14 cellular contexts compared by ENCODE assay signal in the genomic region with DNA sequence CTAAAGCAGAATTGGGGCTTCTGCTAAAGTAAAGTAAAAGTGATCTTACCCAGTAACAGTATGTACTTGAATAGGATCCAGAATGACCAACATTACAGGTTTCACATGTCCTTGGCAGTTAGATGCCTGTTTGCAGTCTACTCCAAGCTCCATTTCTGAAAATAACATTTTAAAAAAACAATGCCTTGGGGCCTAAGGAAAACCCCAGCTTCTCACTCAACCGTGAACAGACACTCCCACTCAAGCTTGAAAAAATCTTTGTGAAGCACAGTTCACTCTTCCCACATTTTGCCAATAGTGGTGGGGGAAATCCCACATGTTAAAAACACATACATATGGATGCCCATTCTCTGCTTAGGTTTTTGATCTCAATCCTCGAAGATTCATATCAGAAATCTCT.
DNase-seq lines count a peak whose midpoint lies in the region; ATAC-seq and TF ChIP-seq lines count a peak whose summit lies in the region.
"Had no signal": no experiment of that assay in that cellular context is flagged by ENCODE, and none has a peak within 500 bp of the region (broad histone marks: within the 10 kb centered on the region; RNA-seq: fewer than 3 reads in every experiment).

No MANE protein-coding gene starts in this region.

- 31 to 32% methylated on average over 2 of the region's 2 CpGs for WGBS in body of pancreas, 2 donors

- no peak for DNase-seq in activated CD4-positive, alpha-beta T cell treated with anti-CD3 and anti-CD28 coated beads for 36 hours
- DNase-seq in activated CD4-positive, alpha-beta T cell treated with anti-CD3 and anti-CD28 coated beads for 48 hours: no peak
- peak; percentile 94 for DNase-seq in adipocyte (ENCODE audit: low read depth)
- peak; percentile 75 for DNase-seq in iris pigment epithelial cell (ENCODE audit: low read depth)
- DNase-seq in thoracic aorta (ENCODE audit: low spot score): no peak
- DNase-seq in WTC11 (ENCODE audit: low spot score): no peak
- no peak for DNase-seq in body of pancreas
- no peak for DNase-seq in H7
- DNase-seq: EL; islet precursor cell; NCI-H1105 treated with DMSO at 0.1 percent for 48 hours; NCI-H82; stimulated activated naive CD4-positive, alpha-beta T cell treated with Interleukin-2 at 50 U/mL for 16 hours had no signal

- peak overlapping the region; percentile 7 for H3K9ac ChIP-seq in adipocyte (ENCODE audit: low read length)

- H3K9me3 ChIP-seq in adipocyte (ENCODE audit: control insufficient read depth, low read length): no peaks in the 10 kb centered on the region
- no peaks in the 10 kb centered on the region for H3K9me3 ChIP-seq in thoracic aorta
- H3K9me3 ChIP-seq in body of pancreas: no peaks in the 10 kb centered on the region
- H3K9me3 ChIP-seq: A549 had no signal

- TF ChIP-seq POLR2A in body of pancreas (IDR thresholded peaks at IDR 0.05): no peak

- peaks cover 14% of the 10 kb centered on the region for H3K27me3 Mint-ChIP-seq in activated CD4-positive, alpha-beta T cell treated with anti-CD3 and anti-CD28 coated beads for 36 hours
- no peaks in the 10 kb centered on the region for H3K27me3 Mint-ChIP-seq in WTC11 (ENCODE audit: low read depth)

- no peaks in the 10 kb centered on the region for H3K36me3 Mint-ChIP-seq in activated CD4-positive, alpha-beta T cell treated with anti-CD3 and anti-CD28 coated beads for 36 hours (ENCODE audit: low read depth)
- peaks cover 7% of the 10 kb centered on the region for H3K36me3 Mint-ChIP-seq in WTC11

- TF ChIP-seq CTCF in thoracic aorta (IDR thresholded peaks at IDR 0.05) (no peak), WTC11 (IDR thresholded peaks at IDR 0.05) (no peak), body of pancreas (IDR thresholded peaks at IDR 0.05) (no peak)

- H3K4me3 ChIP-seq in adipocyte (ENCODE audit: low read length) (peak overlapping the region; percentile 24), thoracic aorta (no peak overlapping the region), body of pancreas (no peak overlapping the region), H7 (ENCODE audit: insufficient read depth, low read depth, low read length) (no peak overlapping the region)
- H3K4me3 ChIP-seq: A549 had no signal

- no peaks in the 10 kb centered on the region for H3K27me3 ChIP-seq in adipocyte (replicated peaks; ENCODE audit: control insufficient read depth, insufficient read depth, low read length)
- H3K27me3 ChIP-seq in thoracic aorta (replicated peaks; ENCODE audit: insufficient read depth): no peaks in the 10 kb centered on the region
- H3K27me3 ChIP-seq in body of pancreas: no peaks in the 10 kb centered on the region
- no peaks in the 10 kb centered on the region for H3K27me3 ChIP-seq in H7 (ENCODE audit: control insufficient read depth, insufficient read depth, low read length)

- peaks cover 14% of the 10 kb centered on the region for H3K4me1 Mint-ChIP-seq in activated CD4-positive, alpha-beta T cell treated with anti-CD3 and anti-CD28 coated beads for 36 hours
- H3K4me1 Mint-ChIP-seq in WTC11: 0 out of 2 replicates have a peak, but pooled peaks cover 4% of the 10 kb centered on the region

- POLR2A ChIA-PET in activated CD4-positive, alpha-beta T cell treated with anti-CD3 and anti-CD28 coated beads for 36 hours (lab: Charles Lee): no interaction called here
- POLR2A ChIA-PET in WTC11 (lab: Charles Lee): no interaction called here

- H3K4me3 Mint-ChIP-seq in activated CD4-positive, alpha-beta T cell treated with anti-CD3 and anti-CD28 coated beads for 36 hours: no peak overlapping the region
- H3K4me3 Mint-ChIP-seq in WTC11: no peak overlapping the region

- peak; percentile 71 for ATAC-seq in activated CD4-positive, alpha-beta T cell treated with anti-CD3 and anti-CD28 coated beads for 36 hours
- no peak for ATAC-seq in thoracic aorta (ENCODE audit: insufficient number of reproducible peaks, low FRiP score, low read depth)
- no peak for ATAC-seq in WTC11
- ATAC-seq in body of pancreas: no peak
- ATAC-seq: A549 had no signal

- H3K36me3 ChIP-seq in adipocyte (ENCODE audit: control insufficient read depth, insufficient read depth, low read length, severe bottlenecking) (no peaks in the 10 kb centered on the region), thoracic aorta (no peaks in the 10 kb centered on the region), body of pancreas (replicated peaks in 1 of 2; ENCODE audit: insufficient read depth in 1 of 2, low read depth in 2 of 2) (no peaks in the 10 kb centered on the region), H7 (replicated peaks; ENCODE audit: control insufficient read depth, insufficient read depth, low read length) (no peaks in the 10 kb centered on the region)

- CTCF ChIA-PET in activated CD4-positive, alpha-beta T cell treated with anti-CD3 and anti-CD28 coated beads for 36 hours (lab: Charles Lee): no interaction called here
- CTCF ChIA-PET in WTC11 (lab: Charles Lee): no interaction called here

- H3K27ac Mint-ChIP-seq in activated CD4-positive, alpha-beta T cell treated with anti-CD3 and anti-CD28 coated beads for 36 hours: no peak overlapping the region
- no peak overlapping the region for H3K27ac Mint-ChIP-seq in WTC11

- H3K4me1 ChIP-seq in adipocyte (ENCODE audit: control insufficient read depth, insufficient read depth, low read length) (peaks cover 45% of the 10 kb centered on the region), thoracic aorta (ENCODE audit: control insufficient read depth in 1 of 2, low read depth in 2 of 2) (peaks cover 6 to 22% of the 10 kb centered on the region in 2 donors), body of pancreas (peaks cover 9% of the 10 kb centered on the region)

- no peaks in the 10 kb centered on the region for H3K9me3 Mint-ChIP-seq in activated CD4-positive, alpha-beta T cell treated with anti-CD3 and anti-CD28 coated beads for 36 hours (ENCODE audit: low read depth)
- H3K9me3 Mint-ChIP-seq in WTC11: peaks cover 2% of the 10 kb centered on the region

- H3K27ac ChIP-seq in thoracic aorta: peak overlapping the region; percentile 0 to 45
- H3K27ac ChIP-seq in body of pancreas: no peak overlapping the region
- H3K27ac ChIP-seq: A549 had no signal

- intact Hi-C loops in activated CD4-positive, alpha-beta T cell treated with anti-CD3 and anti-CD28 coated beads for 36 hours (cut with DNase I, micrococcal nuclease): no loop called here
- intact Hi-C loops in body of pancreas (cut with DNase I): no loop called here

TF ChIP-seq in WTC11, 78 proteins besides CTCF, POLR2A, EP300 and RAD21 (continues in another document):
- TF ChIP-seq CBFB (CRISPR knock-in tag; IDR thresholded peaks at IDR 0.05; ENCODE audit: low read depth): no peak
- no peak for TF ChIP-seq RELA (CRISPR knock-in tag; IDR thresholded peaks at IDR 0.05; ENCODE audit: borderline replicate concordance)
- TF ChIP-seq, protein P1, sequence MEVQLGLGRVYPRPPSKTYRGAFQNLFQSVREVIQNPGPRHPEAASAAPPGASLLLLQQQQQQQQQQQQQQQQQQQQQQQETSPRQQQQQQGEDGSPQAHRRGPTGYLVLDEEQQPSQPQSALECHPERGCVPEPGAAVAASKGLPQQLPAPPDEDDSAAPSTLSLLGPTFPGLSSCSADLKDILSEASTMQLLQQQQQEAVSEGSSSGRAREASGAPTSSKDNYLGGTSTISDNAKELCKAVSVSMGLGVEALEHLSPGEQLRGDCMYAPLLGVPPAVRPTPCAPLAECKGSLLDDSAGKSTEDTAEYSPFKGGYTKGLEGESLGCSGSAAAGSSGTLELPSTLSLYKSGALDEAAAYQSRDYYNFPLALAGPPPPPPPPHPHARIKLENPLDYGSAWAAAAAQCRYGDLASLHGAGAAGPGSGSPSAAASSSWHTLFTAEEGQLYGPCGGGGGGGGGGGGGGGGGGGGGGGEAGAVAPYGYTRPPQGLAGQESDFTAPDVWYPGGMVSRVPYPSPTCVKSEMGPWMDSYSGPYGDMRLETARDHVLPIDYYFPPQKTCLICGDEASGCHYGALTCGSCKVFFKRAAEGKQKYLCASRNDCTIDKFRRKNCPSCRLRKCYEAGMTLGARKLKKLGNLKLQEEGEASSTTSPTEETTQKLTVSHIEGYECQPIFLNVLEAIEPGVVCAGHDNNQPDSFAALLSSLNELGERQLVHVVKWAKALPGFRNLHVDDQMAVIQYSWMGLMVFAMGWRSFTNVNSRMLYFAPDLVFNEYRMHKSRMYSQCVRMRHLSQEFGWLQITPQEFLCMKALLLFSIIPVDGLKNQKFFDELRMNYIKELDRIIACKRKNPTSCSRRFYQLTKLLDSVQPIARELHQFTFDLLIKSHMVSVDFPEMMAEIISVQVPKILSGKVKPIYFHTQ (CRISPR knock-in tag; IDR thresholded peaks at IDR 0.05): no peak
- TF ChIP-seq, protein P2, sequence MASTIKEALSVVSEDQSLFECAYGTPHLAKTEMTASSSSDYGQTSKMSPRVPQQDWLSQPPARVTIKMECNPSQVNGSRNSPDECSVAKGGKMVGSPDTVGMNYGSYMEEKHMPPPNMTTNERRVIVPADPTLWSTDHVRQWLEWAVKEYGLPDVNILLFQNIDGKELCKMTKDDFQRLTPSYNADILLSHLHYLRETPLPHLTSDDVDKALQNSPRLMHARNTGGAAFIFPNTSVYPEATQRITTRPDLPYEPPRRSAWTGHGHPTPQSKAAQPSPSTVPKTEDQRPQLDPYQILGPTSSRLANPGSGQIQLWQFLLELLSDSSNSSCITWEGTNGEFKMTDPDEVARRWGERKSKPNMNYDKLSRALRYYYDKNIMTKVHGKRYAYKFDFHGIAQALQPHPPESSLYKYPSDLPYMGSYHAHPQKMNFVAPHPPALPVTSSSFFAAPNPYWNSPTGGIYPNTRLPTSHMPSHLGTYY (CRISPR knock-in tag; IDR thresholded peaks at IDR 0.05): no peak
- TF ChIP-seq, protein P3, sequence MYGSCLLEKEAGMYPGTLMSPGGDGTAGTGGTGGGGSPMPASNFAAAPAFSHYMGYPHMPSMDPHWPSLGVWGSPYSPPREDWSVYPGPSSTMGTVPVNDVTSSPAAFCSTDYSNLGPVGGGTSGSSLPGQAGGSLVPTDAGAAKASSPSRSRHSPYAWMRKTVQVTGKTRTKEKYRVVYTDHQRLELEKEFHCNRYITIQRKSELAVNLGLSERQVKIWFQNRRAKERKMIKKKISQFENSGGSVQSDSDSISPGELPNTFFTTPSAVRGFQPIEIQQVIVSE (CRISPR knock-in tag; IDR thresholded peaks at IDR 0.05; ENCODE audit: borderline replicate concordance): no peak
- TF ChIP-seq KAT7 (CRISPR knock-in tag; IDR thresholded peaks at IDR 0.05; ENCODE audit: borderline replicate concordance): no peak
- TF ChIP-seq, protein P4, sequence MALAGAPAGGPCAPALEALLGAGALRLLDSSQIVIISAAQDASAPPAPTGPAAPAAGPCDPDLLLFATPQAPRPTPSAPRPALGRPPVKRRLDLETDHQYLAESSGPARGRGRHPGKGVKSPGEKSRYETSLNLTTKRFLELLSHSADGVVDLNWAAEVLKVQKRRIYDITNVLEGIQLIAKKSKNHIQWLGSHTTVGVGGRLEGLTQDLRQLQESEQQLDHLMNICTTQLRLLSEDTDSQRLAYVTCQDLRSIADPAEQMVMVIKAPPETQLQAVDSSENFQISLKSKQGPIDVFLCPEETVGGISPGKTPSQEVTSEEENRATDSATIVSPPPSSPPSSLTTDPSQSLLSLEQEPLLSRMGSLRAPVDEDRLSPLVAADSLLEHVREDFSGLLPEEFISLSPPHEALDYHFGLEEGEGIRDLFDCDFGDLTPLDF (CRISPR knock-in tag; IDR thresholded peaks at IDR 0.05): no peak
- TF ChIP-seq ZNF317 (CRISPR knock-in tag; IDR thresholded peaks at IDR 0.05; ENCODE audit: borderline replicate concordance, low read depth): no peak

Comparison
In these comparisons a context has a peak if more than half of its experiments do, and no peak if none do; other contexts are left out.
1. DNase-seq: peak in adipocyte (single experiment) and iris pigment epithelial cell (single experiment); none in activated CD4-positive, alpha-beta T cell treated with anti-CD3 and anti-CD28 coated beads for 36 hours (single experiment), activated CD4-positive, alpha-beta T cell treated with anti-CD3 and anti-CD28 coated beads for 48 hours (single experiment), thoracic aorta (single experiment), WTC11 (single experiment), body of pancreas (0 of 4) and H7 (single experiment).
2. H3K27ac ChIP-seq: peak in thoracic aorta (2 of 2); none in body of pancreas (0 of 4).